ENCODE assay signal across 1 cellular context in the genomic region with DNA sequence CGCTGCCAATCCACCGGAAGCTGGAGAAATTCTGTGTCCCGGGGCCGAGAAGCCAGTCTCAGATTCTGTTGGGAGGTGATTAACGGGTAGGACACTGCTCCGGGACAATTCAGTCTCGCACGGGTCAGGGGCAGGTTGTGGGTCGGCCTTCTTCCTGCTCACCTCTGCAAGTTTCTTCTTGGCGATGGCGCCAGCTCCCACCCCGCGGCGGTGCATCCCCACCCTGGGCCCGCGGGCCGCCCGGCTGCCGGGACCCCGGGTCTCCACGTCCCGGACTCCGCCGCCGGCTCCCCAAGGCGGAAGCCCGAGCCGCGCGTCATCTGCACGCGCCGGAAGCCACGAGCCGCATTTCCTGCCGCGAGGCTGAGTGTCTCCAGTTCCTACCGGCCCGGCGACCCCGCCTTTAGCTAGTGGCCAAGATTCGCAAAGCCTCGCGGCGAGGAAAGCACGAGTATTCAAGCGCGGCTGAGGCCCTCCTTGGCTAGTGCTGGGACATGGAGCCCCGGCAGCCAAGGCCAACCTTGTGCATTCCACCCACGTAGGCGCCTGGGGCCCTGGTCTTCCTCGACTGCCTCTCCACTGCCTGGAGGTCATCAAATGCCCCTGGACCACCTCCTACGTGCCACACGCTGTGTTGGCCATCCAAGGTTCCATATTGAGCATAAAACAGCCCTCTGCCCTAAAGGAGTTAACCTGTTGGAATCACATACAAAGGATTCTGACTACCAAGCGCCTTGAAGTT.
TF ChIP-seq lines count a peak whose summit lies in the region.

A gene with protein sequence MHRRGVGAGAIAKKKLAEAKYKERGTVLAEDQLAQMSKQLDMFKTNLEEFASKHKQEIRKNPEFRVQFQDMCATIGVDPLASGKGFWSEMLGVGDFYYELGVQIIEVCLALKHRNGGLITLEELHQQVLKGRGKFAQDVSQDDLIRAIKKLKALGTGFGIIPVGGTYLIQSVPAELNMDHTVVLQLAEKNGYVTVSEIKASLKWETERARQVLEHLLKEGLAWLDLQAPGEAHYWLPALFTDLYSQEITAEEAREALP (minus strand): TSS at position 324 of the 742 bp plus-strand sequence. CDS start 108 bp downstream, at position 216.

TF ChIP-seq in K562, 482 proteins besides CTCF, POLR2A, EP300 and RAD21 (continued from another document and continues in another):
- TF ChIP-seq, protein P1, sequence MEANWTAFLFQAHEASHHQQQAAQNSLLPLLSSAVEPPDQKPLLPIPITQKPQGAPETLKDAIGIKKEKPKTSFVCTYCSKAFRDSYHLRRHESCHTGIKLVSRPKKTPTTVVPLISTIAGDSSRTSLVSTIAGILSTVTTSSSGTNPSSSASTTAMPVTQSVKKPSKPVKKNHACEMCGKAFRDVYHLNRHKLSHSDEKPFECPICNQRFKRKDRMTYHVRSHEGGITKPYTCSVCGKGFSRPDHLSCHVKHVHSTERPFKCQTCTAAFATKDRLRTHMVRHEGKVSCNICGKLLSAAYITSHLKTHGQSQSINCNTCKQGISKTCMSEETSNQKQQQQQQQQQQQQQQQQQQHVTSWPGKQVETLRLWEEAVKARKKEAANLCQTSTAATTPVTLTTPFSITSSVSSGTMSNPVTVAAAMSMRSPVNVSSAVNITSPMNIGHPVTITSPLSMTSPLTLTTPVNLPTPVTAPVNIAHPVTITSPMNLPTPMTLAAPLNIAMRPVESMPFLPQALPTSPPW (CRISPR knock-in tag; IDR thresholded peaks at IDR 0.05), result peak; percentile 69
- TF ChIP-seq TAF1 (IDR thresholded peaks at IDR 0.05; ENCODE audit: control insufficient read depth, extremely low read depth, insufficient read depth, low read length, severe bottlenecking), result peak; percentile 82
- TF ChIP-seq, protein P2, sequence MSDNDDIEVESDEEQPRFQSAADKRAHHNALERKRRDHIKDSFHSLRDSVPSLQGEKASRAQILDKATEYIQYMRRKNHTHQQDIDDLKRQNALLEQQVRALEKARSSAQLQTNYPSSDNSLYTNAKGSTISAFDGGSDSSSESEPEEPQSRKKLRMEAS (CRISPR knock-in tag; IDR thresholded peaks at IDR 0.05), result peak; percentile 99
- TF ChIP-seq CBX1 (IDR thresholded peaks at IDR 0.05; ENCODE audit: low read depth), result peak; percentile 55; the same call in 1 of the 2 replicates
- peak; percentile 45; the same call in 1 of the 2 replicates for TF ChIP-seq ZKSCAN1 (IDR thresholded peaks at IDR 0.05; ENCODE audit: low read depth, low read length)
- TF ChIP-seq, protein P3, sequence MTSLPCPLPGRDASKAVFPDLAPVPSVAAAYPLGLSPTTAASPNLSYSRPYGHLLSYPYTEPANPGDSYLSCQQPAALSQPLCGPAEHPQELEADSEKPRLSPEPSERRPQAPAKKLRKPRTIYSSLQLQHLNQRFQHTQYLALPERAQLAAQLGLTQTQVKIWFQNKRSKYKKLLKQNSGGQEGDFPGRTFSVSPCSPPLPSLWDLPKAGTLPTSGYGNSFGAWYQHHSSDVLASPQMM (CRISPR knock-in tag; IDR thresholded peaks at IDR 0.05), result no peak
- TF ChIP-seq TAF9B (IDR thresholded peaks at IDR 0.05; ENCODE audit: partially characterized antibody), result peak; percentile 65
- peak; percentile 68 for TF ChIP-seq SP1 (CRISPR knock-in tag; IDR thresholded peaks at IDR 0.05)
- no peak for TF ChIP-seq ZBTB8A (IDR thresholded peaks at IDR 0.05; ENCODE audit: partially characterized antibody)
- TF ChIP-seq, protein P4, sequence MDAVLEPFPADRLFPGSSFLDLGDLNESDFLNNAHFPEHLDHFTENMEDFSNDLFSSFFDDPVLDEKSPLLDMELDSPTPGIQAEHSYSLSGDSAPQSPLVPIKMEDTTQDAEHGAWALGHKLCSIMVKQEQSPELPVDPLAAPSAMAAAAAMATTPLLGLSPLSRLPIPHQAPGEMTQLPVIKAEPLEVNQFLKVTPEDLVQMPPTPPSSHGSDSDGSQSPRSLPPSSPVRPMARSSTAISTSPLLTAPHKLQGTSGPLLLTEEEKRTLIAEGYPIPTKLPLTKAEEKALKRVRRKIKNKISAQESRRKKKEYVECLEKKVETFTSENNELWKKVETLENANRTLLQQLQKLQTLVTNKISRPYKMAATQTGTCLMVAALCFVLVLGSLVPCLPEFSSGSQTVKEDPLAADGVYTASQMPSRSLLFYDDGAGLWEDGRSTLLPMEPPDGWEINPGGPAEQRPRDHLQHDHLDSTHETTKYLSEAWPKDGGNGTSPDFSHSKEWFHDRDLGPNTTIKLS (IDR thresholded peaks at IDR 0.05; ENCODE audit: borderline replicate concordance, low read depth), result peak; percentile 88
- TF ChIP-seq KDM4B (IDR thresholded peaks at IDR 0.05; ENCODE audit: borderline replicate concordance in 2 of 2, low read depth in 1 of 2), result peak in 1 of 2 experiments; percentile 91; a peak in 2 of 4 replicates
- TF ChIP-seq, protein P5, sequence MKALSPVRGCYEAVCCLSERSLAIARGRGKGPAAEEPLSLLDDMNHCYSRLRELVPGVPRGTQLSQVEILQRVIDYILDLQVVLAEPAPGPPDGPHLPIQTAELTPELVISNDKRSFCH (CRISPR knock-in tag; IDR thresholded peaks at IDR 0.05), result no peak
- TF ChIP-seq, protein P5 (tag; IDR thresholded peaks at IDR 0.05), result peak; percentile 81
- no peak for TF ChIP-seq KAT2B (IDR thresholded peaks at IDR 0.05; ENCODE audit: low read depth, low read length)
- 0 out of 2 replicates have a peak, but pooled peaks have one; percentile 39 for TF ChIP-seq MXI1 (IDR thresholded peaks at IDR 0.05; ENCODE audit: low read depth, low read length)
- peak; percentile 67 for TF ChIP-seq ATF7 (IDR thresholded peaks at IDR 0.05)
- TF ChIP-seq NCOA1 (IDR thresholded peaks at IDR 0.05; ENCODE audit: low read depth), result peak; percentile 69
- no peak for TF ChIP-seq YBX1 (IDR thresholded peaks at IDR 0.05)
- TF ChIP-seq, protein P6, sequence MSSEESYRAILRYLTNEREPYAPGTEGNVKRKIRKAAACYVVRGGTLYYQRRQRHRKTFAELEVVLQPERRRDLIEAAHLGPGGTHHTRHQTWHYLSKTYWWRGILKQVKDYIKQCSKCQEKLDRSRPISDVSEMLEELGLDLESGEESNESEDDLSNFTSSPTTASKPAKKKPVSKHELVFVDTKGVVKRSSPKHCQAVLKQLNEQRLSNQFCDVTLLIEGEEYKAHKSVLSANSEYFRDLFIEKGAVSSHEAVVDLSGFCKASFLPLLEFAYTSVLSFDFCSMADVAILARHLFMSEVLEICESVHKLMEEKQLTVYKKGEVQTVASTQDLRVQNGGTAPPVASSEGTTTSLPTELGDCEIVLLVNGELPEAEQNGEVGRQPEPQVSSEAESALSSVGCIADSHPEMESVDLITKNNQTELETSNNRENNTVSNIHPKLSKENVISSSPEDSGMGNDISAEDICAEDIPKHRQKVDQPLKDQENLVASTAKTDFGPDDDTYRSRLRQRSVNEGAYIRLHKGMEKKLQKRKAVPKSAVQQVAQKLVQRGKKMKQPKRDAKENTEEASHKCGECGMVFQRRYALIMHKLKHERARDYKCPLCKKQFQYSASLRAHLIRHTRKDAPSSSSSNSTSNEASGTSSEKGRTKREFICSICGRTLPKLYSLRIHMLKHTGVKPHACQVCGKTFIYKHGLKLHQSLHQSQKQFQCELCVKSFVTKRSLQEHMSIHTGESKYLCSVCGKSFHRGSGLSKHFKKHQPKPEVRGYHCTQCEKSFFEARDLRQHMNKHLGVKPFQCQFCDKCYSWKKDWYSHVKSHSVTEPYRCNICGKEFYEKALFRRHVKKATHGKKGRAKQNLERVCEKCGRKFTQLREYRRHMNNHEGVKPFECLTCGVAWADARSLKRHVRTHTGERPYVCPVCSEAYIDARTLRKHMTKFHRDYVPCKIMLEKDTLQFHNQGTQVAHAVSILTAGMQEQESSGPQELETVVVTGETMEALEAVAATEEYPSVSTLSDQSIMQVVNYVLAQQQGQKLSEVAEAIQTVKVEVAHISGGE (CRISPR knock-in tag; IDR thresholded peaks at IDR 0.05), result peak; percentile 72 to 96 (median 76); a peak in 5 of 6 replicates
- peak in 1 of 2 experiments; percentile 41; a peak in 1 of 4 replicates for TF ChIP-seq CSDE1 (IDR thresholded peaks at IDR 0.05)
- peak; percentile 98 for TF ChIP-seq RBFOX2 (IDR thresholded peaks at IDR 0.05; ENCODE audit: low read depth, low read length)
- TF ChIP-seq ADNP (tag; IDR thresholded peaks at IDR 0.05), result no peak
- TF ChIP-seq BACH1 (tag; IDR thresholded peaks at IDR 0.05), result peak; percentile 72
- TF ChIP-seq ZNF766 (CRISPR knock-in tag; conservative IDR thresholded peaks at IDR 0.05), result peak; percentile 44; the same call in 1 of the 2 replicates
- peak; percentile 51; the same call in 1 of the 2 replicates for TF ChIP-seq SOX6 (IDR thresholded peaks at IDR 0.05)
- TF ChIP-seq TARDBP (IDR thresholded peaks at IDR 0.05), result 0 out of 2 replicates have a peak, but pooled peaks have one; percentile 46
- no peak; the same call in 1 of the 2 replicates for TF ChIP-seq GTF2F1 (IDR thresholded peaks at IDR 0.05; ENCODE audit: low read depth, low read length)
- TF ChIP-seq RHOXF2B (CRISPR knock-in tag; conservative IDR thresholded peaks at IDR 0.05), result no peak
- TF ChIP-seq BCOR (IDR thresholded peaks at IDR 0.05), result 0 out of 2 replicates have a peak, but pooled peaks have one; percentile 13
- TF ChIP-seq PHF8 (IDR thresholded peaks at IDR 0.05; ENCODE audit: borderline replicate concordance, low read length), result peak; percentile 94
- no peak for TF ChIP-seq RUNX1 (IDR thresholded peaks at IDR 0.05; ENCODE audit: low read depth)
- TF ChIP-seq RAD51 (IDR thresholded peaks at IDR 0.05; ENCODE audit: borderline replicate concordance, low read depth), result no peak
- TF ChIP-seq NBN (IDR thresholded peaks at IDR 0.05; ENCODE audit: low read depth), result peak; percentile 35; the same call in 1 of the 2 replicates
- TF ChIP-seq HCFC1 (IDR thresholded peaks at IDR 0.05; ENCODE audit: low read depth, low read length), result peak; percentile 84
- TF ChIP-seq HDAC8 (tag; IDR thresholded peaks at IDR 0.05), result peak; percentile 84
- no peak for TF ChIP-seq MCM5 (IDR thresholded peaks at IDR 0.05; ENCODE audit: low read depth)
- TF ChIP-seq, protein P7, sequence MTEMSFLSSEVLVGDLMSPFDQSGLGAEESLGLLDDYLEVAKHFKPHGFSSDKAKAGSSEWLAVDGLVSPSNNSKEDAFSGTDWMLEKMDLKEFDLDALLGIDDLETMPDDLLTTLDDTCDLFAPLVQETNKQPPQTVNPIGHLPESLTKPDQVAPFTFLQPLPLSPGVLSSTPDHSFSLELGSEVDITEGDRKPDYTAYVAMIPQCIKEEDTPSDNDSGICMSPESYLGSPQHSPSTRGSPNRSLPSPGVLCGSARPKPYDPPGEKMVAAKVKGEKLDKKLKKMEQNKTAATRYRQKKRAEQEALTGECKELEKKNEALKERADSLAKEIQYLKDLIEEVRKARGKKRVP (CRISPR knock-in tag; IDR thresholded peaks at IDR 0.05), result no peak
- peak; percentile 52; the same call in 1 of the 2 replicates for TF ChIP-seq ZNF584 (CRISPR knock-in tag; IDR thresholded peaks at IDR 0.05; ENCODE audit: low read depth)
- peak; percentile 27 for TF ChIP-seq POU5F1 (IDR thresholded peaks at IDR 0.05; ENCODE audit: borderline replicate concordance, low read depth, low read length, partially characterized antibody)
